Comparison of ENCODE assay signal across 14 cellular contexts in genomic region chr13:50323440-50324070, GRCh38.
DNase-seq lines count a peak whose midpoint lies in the region; FAIRE-seq and TF ChIP-seq lines count a peak whose summit lies in the region.
"Had no signal": no experiment of that assay in that cellular context is flagged by ENCODE, and none has a peak within 500 bp of the region (broad histone marks: within the 10 kb centered on the region; RNA-seq: fewer than 3 reads in every experiment).

No MANE protein-coding gene starts in this region.

- no TSS peak for BruUV-seq in PC-9 (replicated peaks; lab: Mats Ljungman, UMichigan)

- H3K9me2 ChIP-seq in PC-9 (ENCODE audit: insufficient read depth): no peaks in the 10 kb centered on the region

- intact Hi-C loops in PC-9 (cut with micrococcal nuclease; ENCODE audit: unreplicated experiment) (loop anchor here (5.0 kb wide), 1 partner anchor 241 kb away; no protein-coding TSS in a partner anchor), stomach (cut with DNase I; ENCODE audit: low total_unique reads) (no loop called here)

- H4K20me1 ChIP-seq in PC-9 (ENCODE audit: insufficient read depth): no peaks in the 10 kb centered on the region

- no peak for TF ChIP-seq POLR2A in stomach (IDR thresholded peaks at IDR 0.05)

- H3K36me3 ChIP-seq in trophoblast cell (ENCODE audit: control insufficient read depth in 1 of 2, insufficient read depth in 2 of 2, low read length in 2 of 2) (no peaks in the 10 kb centered on the region), PC-9 (ENCODE audit: low read depth) (no peaks in the 10 kb centered on the region), stomach (no peaks in the 10 kb centered on the region)
- H3K36me3 ChIP-seq: MG63 had no signal

- no peak overlapping the region for H3K4ac ChIP-seq in trophoblast cell (ENCODE audit: low read depth, low read length)

- H4K12ac ChIP-seq in trophoblast cell (ENCODE audit: low read depth, low read length): no peak overlapping the region

- peak; percentile 5 for FAIRE-seq in RCC 7860 (lab: Jason Lieb, UNC)
- FAIRE-seq: GM18507 had no signal

- no peak overlapping the region for H2AK5ac ChIP-seq in trophoblast cell (ENCODE audit: low read length)

- no peak overlapping the region for H3K9ac ChIP-seq in trophoblast cell (ENCODE audit: low read length)

- no peaks in the 10 kb centered on the region for H3K79me2 ChIP-seq in trophoblast cell (ENCODE audit: control insufficient read depth, insufficient read depth, low read length, poor library complexity)
- H3K79me2 ChIP-seq in PC-9 (ENCODE audit: low read depth): no peaks in the 10 kb centered on the region

- H4K8ac ChIP-seq in trophoblast cell (ENCODE audit: low read depth, low read length): no peak overlapping the region

- H3K27ac ChIP-seq in trophoblast cell (ENCODE audit: low read depth, low read length): no peak overlapping the region
- no peak overlapping the region for H3K27ac ChIP-seq in PC-9
- H3K27ac ChIP-seq in stomach: no peak overlapping the region

- H3K4me2 ChIP-seq in trophoblast cell (ENCODE audit: low read length) (no peak overlapping the region), PC-9 (no peak overlapping the region)

- WGBS in trophoblast cell (ENCODE audit: extremely low coverage, insufficient coverage, insufficient read length): no CpG with 5 or more reads among the region's 3 CpGs
- 62 to 94% (median 90%) methylated on average over 3 of the region's 3 CpGs for WGBS in stomach, 5 donors

- TF ChIP-seq CTCF in epithelial cell of esophagus (IDR thresholded peaks at IDR 0.05; ENCODE audit: insufficient read depth, low read depth, low read length, missing control alignments) (no peak), PC-9 (conservative IDR thresholded peaks at IDR 0.05) (no peak), stomach (IDR thresholded peaks at IDR 0.05) (no peak)

- POLR2A ChIA-PET in PC-9 (lab: Charles Lee; ENCODE audit: unreplicated experiment): no interaction called here

- no peak overlapping the region for H2BK12ac ChIP-seq in trophoblast cell (ENCODE audit: low read length)

- no peak for TF ChIP-seq EP300 in stomach (IDR thresholded peaks at IDR 0.05)

- H2AFZ ChIP-seq in trophoblast cell (ENCODE audit: insufficient read depth, low read length, poor library complexity) (no peak overlapping the region), PC-9 (no peak overlapping the region)

- H2BK5ac ChIP-seq in trophoblast cell (ENCODE audit: low read depth, low read length, poor library complexity): no peak overlapping the region

- no peaks in the 10 kb centered on the region for H3K27me3 ChIP-seq in trophoblast cell (ENCODE audit: insufficient read depth, low read length)
- no peaks in the 10 kb centered on the region for H3K27me3 ChIP-seq in PC-9 (ENCODE audit: insufficient read depth, low read depth)
- H3K27me3 ChIP-seq in stomach: no peaks in the 10 kb centered on the region
- H3K27me3 ChIP-seq: MG63 had no signal

- no peak overlapping the region for H4K91ac ChIP-seq in trophoblast cell (ENCODE audit: low read depth, low read length)

- no peak overlapping the region for H3K14ac ChIP-seq in trophoblast cell (ENCODE audit: low read length)

- DNase-seq in ELR (ENCODE audit: low read depth): peak; percentile 91
- peak; percentile 40 for DNase-seq in RCC 7860 (ENCODE audit: low spot score)
- peak; percentile 81 for DNase-seq in epithelial cell of esophagus (ENCODE audit: low read depth)
- peak; percentile 65 to 97 for DNase-seq in trophoblast cell
- no peak for DNase-seq in LoVo (ENCODE audit: low spot score)
- DNase-seq in PC-9: no peak
- no peak for DNase-seq in GDM1 (lab: John Stamatoyannopoulos, UW)
- no peak for DNase-seq in stomach
- DNase-seq: activated T-cell treated with anti-CD3 and anti-CD28 coated beads, Interleukin-2, amount 50 U/mL, for 72 hours; DMS153; MG63; NCI-H510A treated with DMSO at 0.1 percent for 48 hours; stimulated activated CD4-positive, alpha-beta T cell treated with anti-CD3 and anti-CD28 coated beads, Interleukin-2, amount 100 ng/mL, for 48 hours had no signal

- H3K18ac ChIP-seq in trophoblast cell (ENCODE audit: low read length): no peak overlapping the region

- H3K79me1 ChIP-seq in trophoblast cell (ENCODE audit: low read length): no peaks in the 10 kb centered on the region

- no peak overlapping the region for H3K23ac ChIP-seq in trophoblast cell (ENCODE audit: low read length)

- H3K4me3 ChIP-seq in epithelial cell of esophagus (ENCODE audit: low read length): no peak overlapping the region
- H3K4me3 ChIP-seq in trophoblast cell (ENCODE audit: low read depth, low read length): no peak overlapping the region
- no peak overlapping the region for H3K4me3 ChIP-seq in PC-9
- no peak overlapping the region for H3K4me3 ChIP-seq in stomach
- H3K4me3 ChIP-seq: MG63 had no signal

- H3K9me3 ChIP-seq in trophoblast cell (ENCODE audit: insufficient read depth, low read depth, low read length) (no peaks in the 10 kb centered on the region), PC-9 (ENCODE audit: insufficient read depth, low read depth) (peaks cover 13% of the 10 kb centered on the region), stomach (no peaks in the 10 kb centered on the region)
- H3K9me3 ChIP-seq: MG63 had no signal

- H3F3A ChIP-seq in PC-9 (ENCODE audit: insufficient read depth, low read depth): peaks cover 27% of the 10 kb centered on the region

- H3K4me1 ChIP-seq in trophoblast cell (ENCODE audit: control insufficient read depth in 1 of 2, insufficient read depth in 2 of 2, low read length in 2 of 2): peaks cover 0 to 3% of the 10 kb centered on the region in 2 experiments
- peaks cover 41% of the 10 kb centered on the region for H3K4me1 ChIP-seq in PC-9 (replicated peaks; ENCODE audit: insufficient read depth)
- H3K4me1 ChIP-seq in stomach: peaks cover 0 to 17% (median 7%) of the 10 kb centered on the region in 4 donors

- H2BK120ac ChIP-seq in trophoblast cell (ENCODE audit: insufficient read depth, low read length, poor library complexity): no peak overlapping the region

- CTCF ChIA-PET in PC-9 (lab: Charles Lee): no interaction called here

Comparison
In these comparisons a context has a peak if more than half of its experiments do, and no peak if none do; other contexts are left out.
1. DNase-seq: peak in ELR (single experiment), RCC 7860 (single experiment), epithelial cell of esophagus (single experiment) and trophoblast cell (2 of 2); none in LoVo (single experiment), PC-9 (0 of 2), GDM1 (single experiment) and stomach (single experiment).